Comparison of ENCODE assay signal across 15 cellular contexts in genomic region chr6:2665169-2666070, GRCh38.
A peak's percentile ranks its signal among the peaks of the same experiment; 100 is the strongest.
DNase-seq lines count a peak whose midpoint lies in the region; ATAC-seq and TF ChIP-seq lines count a peak whose summit lies in the region.
"Had no signal": no experiment of that assay in that cellular context is flagged by ENCODE, and none has a peak within 500 bp of the region (broad histone marks: within the 10 kb centered on the region; RNA-seq: fewer than 3 reads in every experiment).

No MANE protein-coding gene starts in this region.

- no peaks in the 10 kb centered on the region for H3K27me3 ChIP-seq in ACC112 (ENCODE audit: insufficient read depth, low read length)
- H3K27me3 ChIP-seq in adrenal gland, result no peaks in the 10 kb centered on the region
- H3K27me3 ChIP-seq: dorsolateral prefrontal cortex, vagina had no signal

- no peak for TF ChIP-seq POLR2A in adrenal gland (IDR thresholded peaks at IDR 0.05)

- H3K36me3 ChIP-seq in ACC112 (ENCODE audit: insufficient read depth, low read length), result no peaks in the 10 kb centered on the region
- no peaks in the 10 kb centered on the region for H3K36me3 ChIP-seq in SK-N-MC (ENCODE audit: insufficient read depth, low read length)
- H3K36me3 ChIP-seq in adrenal gland (replicated peaks in 1 of 2), result no peaks in the 10 kb centered on the region
- H3K36me3 ChIP-seq: vagina had no signal

- DNase-seq in NCI-H128 (lab: John Stamatoyannopoulos, UW; ENCODE audit: unreplicated experiment) (peak; percentile 29), SK-N-MC (ENCODE audit: low read depth, low spot score) (peak; percentile 76), fibroblast of peridontal ligament (ENCODE audit: extremely low read depth) (peak; percentile 8), GM20000 (ENCODE audit: low spot score) (no peak), adrenal gland (no peak)
- DNase-seq in stimulated activated CD4-positive, alpha-beta T cell treated with anti-CD3 and anti-CD28 coated beads, Interleukin-2, amount 100 ng/mL, for 48 hours, result no peak
- DNase-seq: activated effector memory CD4-positive, alpha-beta T cell treated with anti-CD3 and anti-CD28 coated beads, Interleukin-2, amount 50 U/mL, for 16 hours; CD8-positive, alpha-beta memory T cell; dorsolateral prefrontal cortex; H7; hypothalamus; NK-92 treated with Interleukin-12 subunit alpha and Interleukin-12 subunit beta, amount 100 ng/mL, for 24 hours had no signal

- H3K27ac ChIP-seq in ACC112 (ENCODE audit: low read depth, low read length) (no peak overlapping the region), SK-N-MC (peak overlapping the region; percentile 97), adrenal gland (no peak overlapping the region)
- H3K27ac ChIP-seq: dorsolateral prefrontal cortex, vagina had no signal

- H3K4me1 ChIP-seq in ACC112 (ENCODE audit: control insufficient read depth, insufficient read depth, low read length, unreplicated experiment) (no peaks in the 10 kb centered on the region), adrenal gland (replicated peaks in 1 of 2) (no peaks in the 10 kb centered on the region)
- H3K4me1 ChIP-seq: vagina had no signal

- peak overlapping the region; percentile 30 for H3K9ac ChIP-seq in SK-N-MC (ENCODE audit: insufficient read length)

- no peaks in the 10 kb centered on the region for H3K79me2 ChIP-seq in ACC112 (ENCODE audit: control insufficient read depth, insufficient read depth, low read length, unreplicated experiment)

- no peak for ATAC-seq in HG03045 (IDR thresholded peaks at IDR 0.05; ENCODE audit: unreplicated experiment)

- H2AFZ ChIP-seq in ACC112 (ENCODE audit: low read length, unreplicated experiment), result peak overlapping the region; percentile 60

- WGBS in adrenal gland, 4 donors, result 65 to 72% (median 68%) methylated on average over 11 of the region's 11 CpGs

- intact Hi-C loops in adrenal gland (cut with DNase I), result no loop called here

- no peak overlapping the region for H3K4me3 ChIP-seq in ACC112 (ENCODE audit: low read depth, low read length)
- peak overlapping the region; percentile 72 for H3K4me3 ChIP-seq in SK-N-MC
- H3K4me3 ChIP-seq in adrenal gland, result no peak overlapping the region
- H3K4me3 ChIP-seq: dorsolateral prefrontal cortex, vagina had no signal

- H3K9me3 ChIP-seq in SK-N-MC (ENCODE audit: low read depth, low read length), result no peaks in the 10 kb centered on the region
- H3K9me3 ChIP-seq in adrenal gland (replicated peaks in 1 of 3), result no peaks in the 10 kb centered on the region
- H3K9me3 ChIP-seq: vagina had no signal

- TF ChIP-seq CTCF in GM20000 (IDR thresholded peaks at IDR 0.05; ENCODE audit: extremely low read depth, missing control alignments), result no peak
- TF ChIP-seq CTCF in adrenal gland (IDR thresholded peaks at IDR 0.05), result no peak

Comparison
In these comparisons a context has a peak if more than half of its experiments do, and no peak if none do; other contexts are left out.
1. DNase-seq: peak in NCI-H128 (single experiment), SK-N-MC (single experiment) and fibroblast of peridontal ligament (single experiment); none in GM20000 (single experiment), stimulated activated CD4-positive, alpha-beta T cell treated with anti-CD3 and anti-CD28 coated beads, Interleukin-2, amount 100 ng/mL, for 48 hours (0 of 2) and adrenal gland (0 of 7).